6 cellular contexts compared by ENCODE assay signal in the genomic region with DNA sequence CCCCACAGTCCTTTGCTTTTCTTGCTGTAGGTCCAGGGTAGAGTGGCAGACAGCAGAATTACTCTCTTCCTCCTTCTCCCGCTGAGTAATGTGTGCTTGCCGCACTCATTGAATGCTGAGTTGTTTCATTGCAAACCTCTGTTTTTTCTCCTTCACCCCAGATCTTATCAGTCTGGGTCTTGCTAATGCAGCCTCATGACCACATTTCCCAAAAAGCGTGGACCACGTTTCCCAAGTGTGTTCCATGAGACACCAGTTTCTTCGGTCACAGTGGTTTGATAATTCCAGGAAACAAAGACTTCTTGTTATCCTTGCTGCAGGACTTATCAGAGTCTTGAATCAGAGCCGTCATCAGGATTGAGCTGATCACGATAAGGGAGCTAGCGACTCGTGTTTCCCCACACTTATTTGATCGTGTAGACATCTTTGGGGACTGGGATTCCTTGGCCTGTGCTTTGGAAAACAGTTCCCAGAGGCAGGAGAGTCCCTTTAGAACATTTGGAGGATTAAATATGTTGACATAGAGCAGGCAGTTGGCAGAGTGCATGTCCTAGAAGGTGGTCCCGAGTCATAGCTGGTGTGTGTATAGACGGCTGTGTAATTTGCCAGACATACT. TPM values are rescaled to one million over a fixed set of nuclear protein-coding genes. Genes with fewer than 3 reads are reported as not detected.
DNase-seq lines count a peak whose midpoint lies in the region; ATAC-seq and TF ChIP-seq lines count a peak whose summit lies in the region.

No MANE protein-coding gene starts in this region.

- no peak for TF ChIP-seq CTCF in CD14-positive monocyte (IDR thresholded peaks at IDR 0.05)

- H3F3A ChIP-seq in GM23248 (ENCODE audit: insufficient read depth), result no peaks in the 10 kb centered on the region

- 66 to 68% methylated on average over 12 of the region's 12 CpGs for WGBS in GM23248 (ENCODE audit: low coverage in 1 of 2, low lambda C conversion rate in 2 of 2, missing lambda C conversion rate in 2 of 2), 2 experiments
- 81% methylated on average over 12 of the region's 12 CpGs for WGBS in mesenchymal stem cell

- H3K9me3 ChIP-seq in GM23248 (ENCODE audit: low read depth) (no peaks in the 10 kb centered on the region), mesenchymal stem cell (ENCODE audit: control insufficient read depth, low read length) (no peaks in the 10 kb centered on the region)

- H3K18ac ChIP-seq in mesenchymal stem cell (ENCODE audit: low read depth in 1 of 2, low read length in 2 of 2), result no peak overlapping the region

- CTCF ChIA-PET in activated CD4-positive, alpha-beta memory T cell treated with anti-CD3 and anti-CD28 coated beads, Interleukin-2, amount 10 ng/mL, durations not matched to agents 7 days and 5 days (lab: Charles Lee), result no interaction called here

- H3K9me3 Mint-ChIP-seq in activated CD4-positive, alpha-beta memory T cell treated with anti-CD3 and anti-CD28 coated beads, Interleukin-2, amount 10 ng/mL, durations not matched to agents 7 days and 5 days, result no peaks in the 10 kb centered on the region
- H3K9me3 Mint-ChIP-seq in CD14-positive monocyte, result peaks cover 0 to 6% (median 0%) of the 10 kb centered on the region in 7 donors

- intact Hi-C loops in CD14-positive monocyte (cut with micrococcal nuclease), result loop anchor here in 1 of 2 donors (10.0 kb wide), 1 partner anchor 58 kb away; a partner anchor contains a TSS

- peaks cover 67% of the 10 kb centered on the region for H3K36me3 Mint-ChIP-seq in activated CD4-positive, alpha-beta memory T cell treated with anti-CD3 and anti-CD28 coated beads, Interleukin-2, amount 10 ng/mL, durations not matched to agents 7 days and 5 days (ENCODE audit: low read depth)
- peaks cover 40 to 61% of the 10 kb centered on the region in 2 donors for H3K36me3 Mint-ChIP-seq in CD14-positive monocyte

- no peak overlapping the region for H2BK120ac ChIP-seq in mesenchymal stem cell (ENCODE audit: low read depth, low read length)

- no peak overlapping the region for H2BK15ac ChIP-seq in mesenchymal stem cell (ENCODE audit: low read depth, poor library complexity, severe bottlenecking)

- H2AFZ ChIP-seq in GM23248, result no peak overlapping the region
- H2AFZ ChIP-seq in mesenchymal stem cell (ENCODE audit: low read depth, low read length), result no peak overlapping the region

- H3K4me3 ChIP-seq in GM23248 (no peak overlapping the region), mesenchymal stem cell (ENCODE audit: insufficient read depth in 1 of 2, low read depth in 1 of 2, low read length in 2 of 2) (no peak overlapping the region)

- H3K14ac ChIP-seq in mesenchymal stem cell (ENCODE audit: low read length in 2 of 2), result no peak overlapping the region

- no peaks in the 10 kb centered on the region for H3K9me2 ChIP-seq in GM23248 (ENCODE audit: insufficient read depth)

- H3K36me3 ChIP-seq in GM23248 (ENCODE audit: low read depth) (peaks cover 5% of the 10 kb centered on the region; the same call in 1 of the 2 replicates), mesenchymal stem cell (ENCODE audit: control insufficient read depth in 1 of 2, insufficient read depth in 2 of 2, low read depth in 1 of 2, low read length in 2 of 2) (peaks cover 38 to 48% of the 10 kb centered on the region in 2 experiments)

- peak overlapping the region; percentile 61 for H3K27ac Mint-ChIP-seq in activated CD4-positive, alpha-beta memory T cell treated with anti-CD3 and anti-CD28 coated beads, Interleukin-2, amount 10 ng/mL, durations not matched to agents 7 days and 5 days
- no peak overlapping the region for H3K27ac Mint-ChIP-seq in CD14-positive monocyte

- peak overlapping the region; percentile 40 for H4K91ac ChIP-seq in mesenchymal stem cell (ENCODE audit: low read length)

- no peak overlapping the region for H2BK5ac ChIP-seq in mesenchymal stem cell (ENCODE audit: low read depth, low read length, poor library complexity, severe bottlenecking)

- peak overlapping the region; percentile 19 for H2AK5ac ChIP-seq in mesenchymal stem cell (ENCODE audit: low read length, severe bottlenecking)

- H3K4ac ChIP-seq in mesenchymal stem cell (ENCODE audit: low read depth in 1 of 2, low read length in 2 of 2), result no peak overlapping the region

- peaks cover 22% of the 10 kb centered on the region for H3K79me1 ChIP-seq in mesenchymal stem cell (replicated peaks; ENCODE audit: low read length, poor library complexity, severe bottlenecking)

- in situ Hi-C loops in GM23248 (cut with MboI), result no loop called here

- no peak overlapping the region for H4K8ac ChIP-seq in mesenchymal stem cell (ENCODE audit: low read length)

- H3K9ac ChIP-seq in GM23248 (no peak overlapping the region), mesenchymal stem cell (ENCODE audit: low read length) (no peak overlapping the region)

- no peak overlapping the region for H3K23ac ChIP-seq in mesenchymal stem cell (ENCODE audit: low read length in 2 of 2)

- peaks cover 64% of the 10 kb centered on the region for H3K4me1 Mint-ChIP-seq in activated CD4-positive, alpha-beta memory T cell treated with anti-CD3 and anti-CD28 coated beads, Interleukin-2, amount 10 ng/mL, durations not matched to agents 7 days and 5 days
- peaks cover 18% of the 10 kb centered on the region for H3K4me1 Mint-ChIP-seq in CD14-positive monocyte

- H3K27ac ChIP-seq in GM23248 (peak overlapping the region; percentile 38), mesenchymal stem cell (ENCODE audit: low read length, poor library complexity, severe bottlenecking) (no peak overlapping the region)

- no peaks in the 10 kb centered on the region for H3K27me3 Mint-ChIP-seq in activated CD4-positive, alpha-beta memory T cell treated with anti-CD3 and anti-CD28 coated beads, Interleukin-2, amount 10 ng/mL, durations not matched to agents 7 days and 5 days
- H3K27me3 Mint-ChIP-seq in CD14-positive monocyte (ENCODE audit: low read depth in 3 of 3), result peaks cover 0 to 2% (median 1%) of the 10 kb centered on the region in 3 donors

- H3K4me2 ChIP-seq in GM23248 (ENCODE audit: unreplicated experiment), result no peak overlapping the region
- H3K4me2 ChIP-seq in mesenchymal stem cell (ENCODE audit: low read length, poor library complexity, severe bottlenecking), result no peak overlapping the region

- H3K4me1 ChIP-seq in GM23248 (ENCODE audit: insufficient read depth), result peaks cover 19% of the 10 kb centered on the region; the same call in 1 of the 2 replicates
- peaks cover 34% of the 10 kb centered on the region for H3K4me1 ChIP-seq in mesenchymal stem cell (ENCODE audit: control insufficient read depth, insufficient read depth, low read depth, low read length)

- peaks cover 93% of the 10 kb centered on the region for H3K79me2 ChIP-seq in GM23248 (ENCODE audit: insufficient read depth)

- H3K27me3 ChIP-seq in GM23248 (replicated peaks; ENCODE audit: insufficient read depth) (no peaks in the 10 kb centered on the region), mesenchymal stem cell (ENCODE audit: control insufficient read depth in 1 of 2, insufficient read depth in 1 of 2, low read length in 2 of 2) (no peaks in the 10 kb centered on the region)

- ATAC-seq in GM21447 (IDR thresholded peaks at IDR 0.05; ENCODE audit: unreplicated experiment) (no peak), GM21381 (IDR thresholded peaks at IDR 0.05; ENCODE audit: unreplicated experiment) (no peak)

- DNase-seq in GM23248 (peak; percentile 36), mesenchymal stem cell (peak; percentile 30), CD14-positive monocyte (ENCODE audit: low spot score) (no peak)
- DNase-seq in activated CD4-positive, alpha-beta memory T cell treated with anti-CD3 and anti-CD28 coated beads, Interleukin-2, amount 10 ng/mL, durations not matched to agents 7 days and 5 days, result no peak

- no peak overlapping the region for H2BK12ac ChIP-seq in mesenchymal stem cell (ENCODE audit: low read length in 2 of 2)

- no peak overlapping the region for H3K4me3 Mint-ChIP-seq in activated CD4-positive, alpha-beta memory T cell treated with anti-CD3 and anti-CD28 coated beads, Interleukin-2, amount 10 ng/mL, durations not matched to agents 7 days and 5 days
- no peak overlapping the region for H3K4me3 Mint-ChIP-seq in CD14-positive monocyte

- POLR2A ChIA-PET in activated CD4-positive, alpha-beta memory T cell treated with anti-CD3 and anti-CD28 coated beads, Interleukin-2, amount 10 ng/mL, durations not matched to agents 7 days and 5 days (lab: Charles Lee), result interaction anchor here (2.3 kb wide), 1 partner anchor 14 kb away, joined by 11 read pairs; no protein-coding TSS in a partner anchor

- no peaks in the 10 kb centered on the region for H4K20me1 ChIP-seq in GM23248 (ENCODE audit: insufficient read depth)

RNA-seq across cellular contexts. Expression of a gene that starts 4.4 kb away (rescaled TPM):
- 35.2 and 37.9 TPM in 2 replicates for total RNA-seq in GM23248 (2014; rRNA removed; shearing (Covaris generic))
- polyA plus RNA-seq in GM23248 (2016; fragmentation: Nextera tagmentation; extraction: Ambion mirVana) (35.6 and 36.5 TPM in 2 replicates), CD14-positive monocyte (10 to 100 TPM in 1 of 2 donors, 1 to 10 TPM in 1; 7.8 to 10.8 TPM)
- total RNA-seq in activated CD4-positive, alpha-beta memory T cell treated with anti-CD3 and anti-CD28 coated beads, Interleukin-2, amount 10 ng/mL, durations not matched to agents 7 days and 5 days, result 10 to 100 TPM; 37.1 to 38.1 TPM
- 45.4 TPM for polyA plus RNA-seq in mesenchymal stem cell (2013, experiment 1 of 2)
- polyA plus RNA-seq in mesenchymal stem cell (2013, experiment 2 of 2), result 46.0 TPM

RNA-seq across cellular contexts. Expression of a gene that starts 4.6 kb away (rescaled TPM):
- total RNA-seq in GM23248 (2014; rRNA removed; shearing (Covaris generic)), result 5.1 and 5.8 TPM in 2 replicates
- polyA plus RNA-seq in GM23248 (2016; fragmentation: Nextera tagmentation; extraction: Ambion mirVana) (4.4 and 5.5 TPM in 2 replicates), CD14-positive monocyte (1 to 10 TPM; 2.4 to 4.5 TPM)
- 10 to 100 TPM; 12.7 to 14.8 TPM for total RNA-seq in activated CD4-positive, alpha-beta memory T cell treated with anti-CD3 and anti-CD28 coated beads, Interleukin-2, amount 10 ng/mL, durations not matched to agents 7 days and 5 days
- 5.2 TPM for polyA plus RNA-seq in mesenchymal stem cell (2013, experiment 1 of 2)
- 5.6 TPM for polyA plus RNA-seq in mesenchymal stem cell (2013, experiment 2 of 2)

RNA-seq across cellular contexts. Expression of a gene that starts 34.5 kb away (rescaled TPM):
- 4.4 and 4.7 TPM in 2 replicates for total RNA-seq in GM23248 (2014; rRNA removed; shearing (Covaris generic))
- polyA plus RNA-seq in GM23248 (2016; fragmentation: Nextera tagmentation; extraction: Ambion mirVana) (7.4 and 8.6 TPM in 2 replicates), CD14-positive monocyte (not detected)
- 1 to 10 TPM; 1.1 to 1.4 TPM for total RNA-seq in activated CD4-positive, alpha-beta memory T cell treated with anti-CD3 and anti-CD28 coated beads, Interleukin-2, amount 10 ng/mL, durations not matched to agents 7 days and 5 days
- polyA plus RNA-seq in mesenchymal stem cell (2013, experiment 1 of 2), result 24.3 TPM
- polyA plus RNA-seq in mesenchymal stem cell (2013, experiment 2 of 2), result 25.0 TPM

RNA-seq across cellular contexts. Expression of a gene that starts 56.7 kb away (rescaled TPM):
- total RNA-seq in GM23248 (2014; rRNA removed; shearing (Covaris generic)), result 15.9 and 53.0 TPM in 2 replicates
- polyA plus RNA-seq in GM23248 (2016; fragmentation: Nextera tagmentation; extraction: Ambion mirVana) (43.0 and 46.4 TPM in 2 replicates), CD14-positive monocyte (10 to 100 TPM; 25.7 to 29.9 TPM)
- 10 to 100 TPM; 54.3 to 59.2 TPM for total RNA-seq in activated CD4-positive, alpha-beta memory T cell treated with anti-CD3 and anti-CD28 coated beads, Interleukin-2, amount 10 ng/mL, durations not matched to agents 7 days and 5 days
- polyA plus RNA-seq in mesenchymal stem cell (2013, experiment 1 of 2), result 9.0 TPM
- polyA plus RNA-seq in mesenchymal stem cell (2013, experiment 2 of 2), result 8.9 TPM

Comparison
In these comparisons a context has a peak if more than half of its experiments do, and no peak if none do; other contexts are left out.
1. DNase-seq: peak in GM23248 (single experiment) and mesenchymal stem cell (single experiment); none in activated CD4-positive, alpha-beta memory T cell treated with anti-CD3 and anti-CD28 coated beads, Interleukin-2, amount 10 ng/mL, durations not matched to agents 7 days and 5 days (single experiment) and CD14-positive monocyte (single experiment).